ENCODE assay signal across 9 cellular contexts in the genomic region with DNA sequence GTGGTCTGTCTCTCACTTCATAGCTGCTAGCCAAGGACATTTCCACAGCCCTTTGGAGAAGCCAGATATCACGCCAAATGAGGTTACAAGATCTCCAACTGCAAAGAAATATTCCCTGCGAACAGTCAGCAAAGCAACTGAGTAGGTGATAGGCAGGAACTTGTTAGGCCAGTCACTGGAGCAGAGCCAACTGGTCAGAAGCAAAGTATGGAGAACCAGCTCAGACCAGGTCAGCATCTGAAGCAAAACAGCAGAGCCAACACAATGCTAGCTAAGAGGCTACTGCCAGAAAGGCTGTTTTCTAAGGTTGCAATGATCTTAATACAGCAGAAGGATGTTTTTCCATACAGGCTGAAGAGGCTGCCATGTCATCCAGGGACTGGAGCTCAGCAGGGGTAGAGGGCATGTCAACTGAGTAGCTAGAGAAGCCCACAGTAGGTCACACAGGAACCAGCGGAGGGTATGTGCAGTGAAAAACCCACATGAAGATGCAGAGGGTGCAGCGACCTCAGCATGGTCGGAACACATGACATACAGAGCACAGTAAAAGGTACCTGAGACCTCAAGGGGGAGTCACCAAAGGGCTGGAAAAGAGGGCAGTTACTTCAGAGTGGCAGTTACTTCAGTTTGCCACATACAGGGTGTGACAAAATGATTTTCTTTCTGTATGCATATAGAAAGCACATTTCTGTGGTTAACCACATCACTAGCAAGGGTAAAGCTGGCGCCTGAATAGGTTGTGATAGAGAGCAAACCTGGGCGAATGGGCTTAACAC. TPM values are rescaled to one million over a fixed set of nuclear protein-coding genes. Genes with fewer than 3 reads are reported as not detected.
A peak's percentile ranks its signal among the peaks of the same experiment; 100 is the strongest.
DNase-seq lines count a peak whose midpoint lies in the region; ATAC-seq, FAIRE-seq and TF ChIP-seq lines count a peak whose summit lies in the region.
"Had no signal": no experiment of that assay in that cellular context is flagged by ENCODE, and none has a peak within 500 bp of the region (broad histone marks: within the 10 kb centered on the region; RNA-seq: fewer than 3 reads in every experiment).

No MANE protein-coding gene starts in this region.

- TF ChIP-seq CTCF in upper lobe of right lung (IDR thresholded peaks at IDR 0.05) (no peak), D721Med (IDR thresholded peaks at IDR 0.05; ENCODE audit: insufficient read depth, missing control alignments) (no peak)

- H3K27me3 ChIP-seq in upper lobe of right lung = no peaks in the 10 kb centered on the region

- H3K4me3 ChIP-seq in upper lobe of right lung = no peak overlapping the region

- no peak for FAIRE-seq in D721Med (lab: Jason Lieb, UNC)

- no peaks in the 10 kb centered on the region for H3K9me3 ChIP-seq in upper lobe of right lung

- peaks cover 21% of the 10 kb centered on the region for H3K36me3 ChIP-seq in upper lobe of right lung

- no peak overlapping the region for H3K27ac ChIP-seq in upper lobe of right lung

- intact Hi-C loops in upper lobe of right lung (cut with DNase I) = no loop called here

- ATAC-seq in upper lobe of right lung = peak; percentile 49

- H3K4me1 ChIP-seq in upper lobe of right lung = no peaks in the 10 kb centered on the region

- DNase-seq in activated gamma-delta T cell treated with Interleukin-2 at 50 U/mL for 16 hours = peak; percentile 68
- no peak for DNase-seq in activated gamma-delta T cell (lab: John Stamatoyannopoulos, UW)
- DNase-seq in activated CD8-positive, alpha-beta memory T cell treated with anti-CD3 and anti-CD28 coated beads for 1 hour (ENCODE audit: extremely low read depth in 1 of 2, low read depth in 1 of 2) = peak; percentile 32 to 60
- DNase-seq in kidney tubule cell (ENCODE audit: low spot score) = peak; percentile 19
- DNase-seq in upper lobe of right lung = no peak
- DNase-seq in C1 segment of cervical spinal cord (lab: John Stamatoyannopoulos, UW) = no peak
- no peak for DNase-seq in foreskin melanocyte
- DNase-seq in D721Med (ENCODE audit: insufficient read length, low spot score) = no peak

RNA-seq across cellular contexts. Expression of a gene that starts 8.9 kb away (rescaled TPM):
- total RNA-seq in upper lobe of right lung = 18.2 TPM

RNA-seq across cellular contexts. Expression of a gene that starts 18.9 kb away (rescaled TPM):
- total RNA-seq in upper lobe of right lung = 110 TPM

RNA-seq across cellular contexts. Expression of a gene that starts 25.0 kb away (rescaled TPM):
- total RNA-seq in upper lobe of right lung = 36.8 TPM

RNA-seq across cellular contexts. Expression of a gene that starts 47.9 kb away (rescaled TPM):
- total RNA-seq in upper lobe of right lung = not detected
- total RNA-seq: LHCN-M2 had no signal

Comparison
In these comparisons a context has a peak if more than half of its experiments do, and no peak if none do; other contexts are left out.
1. DNase-seq: peak in activated gamma-delta T cell treated with Interleukin-2 at 50 U/mL for 16 hours (single experiment), activated CD8-positive, alpha-beta memory T cell treated with anti-CD3 and anti-CD28 coated beads for 1 hour (2 of 2) and kidney tubule cell (single experiment); none in activated gamma-delta T cell (single experiment), upper lobe of right lung (single experiment), C1 segment of cervical spinal cord (0 of 14), foreskin melanocyte (single experiment) and D721Med (single experiment).